Comparison of ENCODE assay signal across 1 cellular context in the genomic region with DNA sequence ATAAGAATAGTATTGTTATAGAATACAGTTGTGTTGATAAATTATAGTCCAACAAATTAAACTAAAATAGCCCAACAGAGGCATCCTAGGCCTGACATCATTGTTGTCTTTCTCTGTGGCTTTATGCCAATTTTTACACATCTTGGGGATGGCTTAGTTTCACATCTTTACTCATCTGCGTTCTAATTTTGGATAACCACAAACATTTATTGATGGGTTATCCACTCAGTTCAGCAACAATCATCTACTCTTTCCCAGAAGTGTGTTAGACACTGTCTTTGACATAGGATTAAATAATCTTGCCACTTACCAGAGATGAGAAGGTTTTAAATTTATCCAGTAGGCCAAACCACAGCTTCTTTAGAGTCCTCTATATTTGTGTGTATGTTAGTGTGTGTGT.
TF ChIP-seq lines count a peak whose summit lies in the region.

No MANE protein-coding gene starts in this region.

TF ChIP-seq in GM12878, 131 proteins besides CTCF, POLR2A, EP300 and RAD21 (continued from another document):
- no peak for TF ChIP-seq EGR1 (IDR thresholded peaks at IDR 0.05; ENCODE audit: borderline replicate concordance in 1 of 2, low read depth in 2 of 2, low read length in 2 of 2)
